In genomic region chr20:5100684-5101347, GRCh38 we compare ENCODE assay signal across 8 cellular contexts. TPM values are rescaled to one million over a fixed set of nuclear protein-coding genes. Genes with fewer than 3 reads are reported as not detected.
DNase-seq lines count a peak whose midpoint lies in the region; ATAC-seq and TF ChIP-seq lines count a peak whose summit lies in the region.

No MANE protein-coding gene starts in this region.

- H3K27ac ChIP-seq in uterus = no peak overlapping the region

- no peaks in the 10 kb centered on the region for H3K9me3 ChIP-seq in uterus

- DNase-seq in NCI-H187 (lab: John Stamatoyannopoulos, UW) (peak; percentile 22 to 56), NCI-H187 treated with DMSO at 0.1 percent for 48 hours (lab: John Stamatoyannopoulos, UW) (no peak), M059J (ENCODE audit: low read depth) (peak; percentile 68), SKM-1 (lab: John Stamatoyannopoulos, UW; ENCODE audit: unreplicated experiment) (peak; percentile 10), Right ventricle myocardium superior (peak; percentile 84), progenitor cell of endocrine pancreas (ENCODE audit: low spot score, unreplicated experiment) (peak; percentile 63), uterus (peak; percentile 68 to 71)
- DNase-seq in activated naive CD4-positive, alpha-beta T cell treated with anti-CD3 and anti-CD28 coated beads, Interleukin-2, amount 50 U/mL, for 16 hours = peak; percentile 74

- peak; percentile 83 for ATAC-seq in Right ventricle myocardium superior (ENCODE audit: poor library complexity)

- H3K27me3 ChIP-seq in uterus = no peaks in the 10 kb centered on the region

- H3K27ac Mint-ChIP-seq in progenitor cell of endocrine pancreas = no peak overlapping the region

- H3K4me1 Mint-ChIP-seq in progenitor cell of endocrine pancreas (ENCODE audit: low read depth) = no peaks in the 10 kb centered on the region

- intact Hi-C loops in Right ventricle myocardium superior (cut with DNase I) = no loop called here
- intact Hi-C loops in uterus (cut with DNase I; ENCODE audit: low total_unique reads) = no loop called here

- no peak overlapping the region for H3K4me3 Mint-ChIP-seq in progenitor cell of endocrine pancreas (ENCODE audit: low read depth)

- no peak overlapping the region for H3K4me3 ChIP-seq in uterus

- H3K9me3 Mint-ChIP-seq in progenitor cell of endocrine pancreas (ENCODE audit: low read depth) = no peaks in the 10 kb centered on the region

- no peak for TF ChIP-seq POLR2A in uterus (IDR thresholded peaks at IDR 0.05)

- peaks cover 31% of the 10 kb centered on the region for H3K36me3 Mint-ChIP-seq in progenitor cell of endocrine pancreas (ENCODE audit: insufficient read depth)

- H3K4me1 ChIP-seq in uterus = no peaks in the 10 kb centered on the region

- H3K27me3 Mint-ChIP-seq in progenitor cell of endocrine pancreas = no peaks in the 10 kb centered on the region

- peak; percentile 94 for TF ChIP-seq CTCF in progenitor cell of endocrine pancreas (IDR thresholded peaks at IDR 0.05; ENCODE audit: unreplicated experiment)
- peak; percentile 79 to 88 (median 84) for TF ChIP-seq CTCF in uterus (IDR thresholded peaks at IDR 0.05)

- no peaks in the 10 kb centered on the region for H3K36me3 ChIP-seq in uterus

RNA-seq across cellular contexts. Expression of gene TMEM230, which starts 12.1 kb away (rescaled TPM):
- total RNA-seq in M059J (2014; rRNA removed; shearing (Covaris generic)) = 303 and 326 TPM in 2 replicates
- 82.7 TPM for total RNA-seq in Right ventricle myocardium superior
- 80.7 and 82.8 TPM in 2 replicates for total RNA-seq in progenitor cell of endocrine pancreas
- total RNA-seq in uterus = 10 to 100 TPM; 66.1 to 94.1 (median 89.9) TPM

RNA-seq across cellular contexts. Expression of gene PCNA, which starts 18.9 kb away (rescaled TPM):
- total RNA-seq in M059J (2014; rRNA removed; shearing (Covaris generic)) = 800 and 803 TPM in 2 replicates
- total RNA-seq in Right ventricle myocardium superior (26.4 TPM), progenitor cell of endocrine pancreas (123 and 126 TPM in 2 replicates), uterus (100 to 1,000 TPM in 1 of 4 donors, 10 to 100 TPM in 3; 43.0 to 112 (median 59.6) TPM)

RNA-seq across cellular contexts. Expression of gene CDS2, which starts 26.0 kb away (rescaled TPM):
- total RNA-seq in M059J (2014; rRNA removed; shearing (Covaris generic)) = 25.8 and 42.0 TPM in 2 replicates
- 61.9 TPM for total RNA-seq in Right ventricle myocardium superior
- total RNA-seq in progenitor cell of endocrine pancreas = 52.3 and 57.5 TPM in 2 replicates
- 10 to 100 TPM; 22.5 to 66.6 (median 41.7) TPM for total RNA-seq in uterus
